ENCODE assay signal across 8 cellular contexts in the genomic region with DNA sequence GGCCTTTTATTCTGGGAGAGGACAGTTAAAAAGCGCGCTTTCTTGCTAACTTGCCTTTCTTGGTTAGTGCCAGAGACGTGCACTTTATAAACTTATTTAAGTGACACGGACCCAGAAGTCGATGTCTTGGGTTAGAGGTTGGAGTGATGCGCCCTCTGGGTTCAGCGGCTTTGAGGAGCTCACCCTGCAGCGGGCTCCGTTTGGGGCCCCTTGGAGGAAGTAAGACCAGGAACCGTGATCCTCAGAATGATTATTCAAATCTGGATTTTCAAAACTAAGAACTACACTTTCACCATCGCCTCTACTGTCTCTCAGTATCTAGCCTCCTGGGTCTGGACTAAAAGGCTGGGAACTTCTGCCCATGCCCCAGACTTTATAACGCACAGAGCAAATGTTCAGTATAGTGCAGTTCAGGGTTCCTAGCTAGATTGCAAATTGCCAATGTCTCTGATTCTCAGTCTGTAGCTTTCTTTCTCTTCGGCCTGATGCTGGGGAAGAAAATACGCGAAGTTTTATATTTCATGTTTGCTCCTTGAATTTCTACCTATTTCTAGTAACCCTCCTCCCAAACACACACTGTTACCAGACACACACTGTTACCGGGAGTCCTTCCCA. TPM values are rescaled to one million over a fixed set of nuclear protein-coding genes. Genes with fewer than 3 reads are reported as not detected.
DNase-seq lines count a peak whose midpoint lies in the region; ATAC-seq, FAIRE-seq and TF ChIP-seq lines count a peak whose summit lies in the region.

No MANE protein-coding gene starts in this region.

- no peak for TF ChIP-seq POLR2A in suprapubic skin (IDR thresholded peaks at IDR 0.05)

- H3K9me3 Mint-ChIP-seq in activated CD8-positive, alpha-beta memory T cell treated with anti-CD3 and anti-CD28 coated beads, Interleukin-2, amount 10 ng/mL, durations not matched to agents 7 days and 5 days (ENCODE audit: low read depth): no peaks in the 10 kb centered on the region

- peak; percentile 79 for FAIRE-seq in GM18507 (lab: Jason Lieb, UNC)

- TF ChIP-seq EP300 in suprapubic skin (IDR thresholded peaks at IDR 0.05): no peak

- ATAC-seq in HG02852 (IDR thresholded peaks at IDR 0.05; ENCODE audit: unreplicated experiment): peak; percentile 68
- peak; percentile 41 for ATAC-seq in activated CD8-positive, alpha-beta memory T cell treated with anti-CD3 and anti-CD28 coated beads, Interleukin-2, amount 10 ng/mL, durations not matched to agents 7 days and 5 days

- H3K36me3 ChIP-seq in iPS DF 6.9 (ENCODE audit: control insufficient read depth, insufficient read depth, low read length) (no peaks in the 10 kb centered on the region), suprapubic skin (no peaks in the 10 kb centered on the region)

- CTCF ChIA-PET in activated CD8-positive, alpha-beta memory T cell treated with anti-CD3 and anti-CD28 coated beads, Interleukin-2, amount 10 ng/mL, durations not matched to agents 7 days and 5 days (lab: Charles Lee): interaction anchor here (0.9 to 2.4 kb wide), 5 partner anchors 10 to 78 kb away, joined by 3 to 10 read pairs (median 3); no protein-coding TSS in a partner anchor

- no CpG with 5 or more reads among the region's 16 CpGs for WGBS in iPS DF 6.9 (ENCODE audit: insufficient coverage, insufficient read length)
- whole genome bisulfite sequencing in suprapubic skin: 54% methylated on average over 16 of the region's 16 CpGs

- no peaks in the 10 kb centered on the region for H3K27me3 ChIP-seq in iPS DF 6.9 (ENCODE audit: control insufficient read depth, insufficient read depth, low read length)
- no peaks in the 10 kb centered on the region for H3K27me3 ChIP-seq in suprapubic skin

- TF ChIP-seq CTCF in suprapubic skin (IDR thresholded peaks at IDR 0.05): no peak

- DNase-seq in GM18507 (ENCODE audit: extremely low spot score, insufficient read length, low read depth) (peak; percentile 35), iPS DF 6.9 (ENCODE audit: low read depth, low spot score) (no peak), suprapubic skin (ENCODE audit: low spot score in 2 of 2) (no peak), NCI-H345 treated with DMSO at 0.1 percent for 48 hours (lab: John Stamatoyannopoulos, UW; ENCODE audit: unreplicated experiment) (no peak), mucosa of gallbladder (ENCODE audit: low spot score) (no peak), T1000 (lab: John Stamatoyannopoulos, UW) (no peak)
- peak; percentile 51 for DNase-seq in activated CD8-positive, alpha-beta memory T cell treated with anti-CD3 and anti-CD28 coated beads, Interleukin-2, amount 10 ng/mL, durations not matched to agents 7 days and 5 days

- H3K27ac Mint-ChIP-seq in activated CD8-positive, alpha-beta memory T cell treated with anti-CD3 and anti-CD28 coated beads, Interleukin-2, amount 10 ng/mL, durations not matched to agents 7 days and 5 days: no peak overlapping the region

- H3K4me1 ChIP-seq in iPS DF 6.9 (ENCODE audit: control insufficient read depth, insufficient read depth, low read length) (no peaks in the 10 kb centered on the region; the same call in none of the 2 replicates), suprapubic skin (peaks cover 16% of the 10 kb centered on the region)

- H3K27me3 Mint-ChIP-seq in activated CD8-positive, alpha-beta memory T cell treated with anti-CD3 and anti-CD28 coated beads, Interleukin-2, amount 10 ng/mL, durations not matched to agents 7 days and 5 days: peaks cover 34% of the 10 kb centered on the region

- peak overlapping the region; percentile 64 for H3K4me3 Mint-ChIP-seq in activated CD8-positive, alpha-beta memory T cell treated with anti-CD3 and anti-CD28 coated beads, Interleukin-2, amount 10 ng/mL, durations not matched to agents 7 days and 5 days

- H3K27ac ChIP-seq in iPS DF 6.9 (ENCODE audit: low read length): no peak overlapping the region
- peak overlapping the region; percentile 4 for H3K27ac ChIP-seq in suprapubic skin

- H3K9me3 ChIP-seq in iPS DF 6.9 (ENCODE audit: control insufficient read depth, insufficient read depth, low read length) (no peaks in the 10 kb centered on the region), suprapubic skin (no peaks in the 10 kb centered on the region)

- no peaks in the 10 kb centered on the region for H3K36me3 Mint-ChIP-seq in activated CD8-positive, alpha-beta memory T cell treated with anti-CD3 and anti-CD28 coated beads, Interleukin-2, amount 10 ng/mL, durations not matched to agents 7 days and 5 days

- H3K4me1 Mint-ChIP-seq in activated CD8-positive, alpha-beta memory T cell treated with anti-CD3 and anti-CD28 coated beads, Interleukin-2, amount 10 ng/mL, durations not matched to agents 7 days and 5 days: peaks cover 15% of the 10 kb centered on the region

- H3K4me3 ChIP-seq in iPS DF 6.9 (ENCODE audit: low read length) (peak overlapping the region; percentile 9; the same call in 1 of the 2 replicates), suprapubic skin (peak overlapping the region; percentile 44)

RNA-seq across cellular contexts. Expression of gene SMO, which starts 18.6 kb away (rescaled TPM):
- under 1 TPM in 1 of 2 experiments, not detected in 1; 0.07 TPM for total RNA-seq in activated CD8-positive, alpha-beta memory T cell treated with anti-CD3 and anti-CD28 coated beads, Interleukin-2, amount 10 ng/mL, durations not matched to agents 7 days and 5 days
- total RNA-seq in suprapubic skin (10 to 100 TPM; 13.8 to 34.5 (median 18.1) TPM), mucosa of gallbladder (15.8 TPM)

RNA-seq across cellular contexts. Expression of gene TSPAN33, which starts 25.3 kb away (rescaled TPM):
- 10 to 100 TPM in 1 of 2 experiments, 1 to 10 TPM in 1; 6.1 to 15.2 TPM for total RNA-seq in activated CD8-positive, alpha-beta memory T cell treated with anti-CD3 and anti-CD28 coated beads, Interleukin-2, amount 10 ng/mL, durations not matched to agents 7 days and 5 days
- total RNA-seq in suprapubic skin (10 to 100 TPM in 3 of 4 donors, 1 to 10 TPM in 1; 9.1 to 17.9 (median 11.1) TPM), mucosa of gallbladder (16.2 TPM)

RNA-seq across cellular contexts. Expression of gene AHCYL2, which starts 55.0 kb away (rescaled TPM):
- 10 to 100 TPM; 12.7 to 12.8 TPM for total RNA-seq in activated CD8-positive, alpha-beta memory T cell treated with anti-CD3 and anti-CD28 coated beads, Interleukin-2, amount 10 ng/mL, durations not matched to agents 7 days and 5 days
- total RNA-seq in suprapubic skin (10 to 100 TPM; 33.5 to 61.2 (median 41.7) TPM), mucosa of gallbladder (165 TPM)

Comparison
In these comparisons a context has a peak if more than half of its experiments do, and no peak if none do; other contexts are left out.
1. DNase-seq: peak in GM18507 (single experiment) and activated CD8-positive, alpha-beta memory T cell treated with anti-CD3 and anti-CD28 coated beads, Interleukin-2, amount 10 ng/mL, durations not matched to agents 7 days and 5 days (single experiment); none in iPS DF 6.9 (single experiment), suprapubic skin (0 of 2), NCI-H345 treated with DMSO at 0.1 percent for 48 hours (single experiment), mucosa of gallbladder (single experiment) and T1000 (single experiment).
2. RNA of gene SMO, which starts 18.6 kb away (total RNA-seq): 13.8 to 34.5 TPM in suprapubic skin and 15.8 TPM in mucosa of gallbladder (single experiment); 0.07 TPM in activated CD8-positive, alpha-beta memory T cell treated with anti-CD3 and anti-CD28 coated beads, Interleukin-2, amount 10 ng/mL, durations not matched to agents 7 days and 5 days; every median in the first group is over 10 times any median in the second.